ENCODE assay signal across 31 cellular contexts in genomic region chr10:88534072-88534665, GRCh38. TPM values are rescaled to one million over a fixed set of nuclear protein-coding genes. Genes with fewer than 3 reads are reported as not detected.
"Had no signal": no experiment of that assay in that cellular context is flagged by ENCODE, and none has a peak within 500 bp of the region (broad histone marks: within the 10 kb centered on the region; RNA-seq: fewer than 3 reads in every experiment).

No MANE protein-coding gene starts in this region.

- DNase-seq: activated CD4-positive, alpha-beta T cell treated with anti-CD3 and anti-CD28 coated beads, Interleukin-2, amount 10 ng/mL, durations not matched to agents 24 days and 14 days; activated CD4-positive, alpha-beta T cell treated with anti-CD3 and anti-CD28 coated beads, Interleukin-2, amount 50 U/mL, for 4 hours; activated CD8-positive, alpha-beta T cell treated with anti-CD3 and anti-CD28 coated beads for 36 hours; activated gamma-delta T cell treated with Interleukin-2 at 50 U/mL for 16 hours; activated naive CD4-positive, alpha-beta T cell treated with anti-CD3 and anti-CD28 coated beads for 36 hours; activated T-cell treated with anti-CD3 and anti-CD28 coated beads, Interleukin-2, amount 50 U/mL, for 24 hours; adrenal gland; body of pancreas; cerebellar nuclear complex; MV-4-11; NCI-H1092; NCI-H1436 treated with DMSO at 0.1 percent for 48 hours; NCI-H1694 treated with DMSO at 0.1 percent for 48 hours; NCI-H2029; NCI-H345; NCI-H524 treated with DMSO at 0.1 percent for 48 hours; NCI-H748 treated with DMSO at 0.1 percent for 48 hours; NK-92 treated with Interleukin-12 subunit alpha and Interleukin-12 subunit beta, amount 100 ng/mL, for 24 hours; OCI-M1; Right ventricle myocardium superior; SK-N-SH had no signal

- FAIRE-seq: astrocyte, K562, TTC549 had no signal

- H3K9ac ChIP-seq: SK-N-SH had no signal

- H3K4me2 ChIP-seq: SK-N-SH had no signal

- H3K36me3 ChIP-seq: adrenal gland, breast epithelium, SJSA1 had no signal

- H3K4me1 ChIP-seq: body of pancreas, breast epithelium, SJSA1 had no signal

- H3K9me3 ChIP-seq: adrenal gland, body of pancreas, breast epithelium, SJSA1, SK-N-SH had no signal

- H3K27me3 ChIP-seq: adrenal gland, body of pancreas, breast epithelium, SJSA1 had no signal

- ATAC-seq: activated CD8-positive, alpha-beta T cell treated with anti-CD3 and anti-CD28 coated beads for 36 hours; activated naive CD4-positive, alpha-beta T cell treated with anti-CD3 and anti-CD28 coated beads, Interleukin-2, amount 50 U/mL, for 72 hours; body of pancreas; K562 had no signal

- H3K4me3 ChIP-seq: adrenal gland, body of pancreas, breast epithelium, K562, SJSA1 had no signal

- H3K27ac ChIP-seq: adrenal gland, body of pancreas, breast epithelium, SJSA1 had no signal

RNA-seq across cellular contexts. Expression of gene RNLS, which starts 48.9 kb away (rescaled TPM):
- total RNA-seq: SJSA1 had no signal
- polyA plus RNA-seq: SK-N-SH had no signal

RNA-seq across cellular contexts. Expression of gene LIPJ, which starts 52.4 kb away (rescaled TPM):
- total RNA-seq: activated CD4-positive, alpha-beta T cell treated with anti-CD3 and anti-CD28 coated beads, Interleukin-2, amount 10 ng/mL, durations not matched to agents 24 days and 14 days; activated CD8-positive, alpha-beta memory T cell treated with anti-CD3 and anti-CD28 coated beads for 36 hours; activated CD8-positive, alpha-beta T cell treated with anti-CD3 and anti-CD28 coated beads for 36 hours; activated naive CD4-positive, alpha-beta T cell treated with anti-CD3 and anti-CD28 coated beads for 36 hours; activated naive CD4-positive, alpha-beta T cell treated with anti-CD3 and anti-CD28 coated beads, Interleukin-2, amount 50 U/mL, for 72 hours; astrocyte; cardiac septum; K562; M059J; NCI-H460; Right ventricle myocardium superior; SJSA1 had no signal
- polyA plus RNA-seq: K562, SK-N-SH had no signal
